8 cellular contexts compared by ENCODE assay signal in genomic region chr9:114681594-114682332, GRCh38. TPM values are rescaled to one million over a fixed set of nuclear protein-coding genes. Genes with fewer than 3 reads are reported as not detected.
DNase-seq lines count a peak whose midpoint lies in the region; ATAC-seq, FAIRE-seq and TF ChIP-seq lines count a peak whose summit lies in the region.

A gene with protein sequence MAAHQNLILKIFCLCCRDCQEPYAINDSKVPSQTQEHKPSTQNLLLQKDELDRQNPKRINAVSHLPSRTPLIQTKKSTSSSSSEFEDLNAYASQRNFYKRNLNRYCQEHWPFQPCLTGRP (minus strand): TSS chr9:114682192. CDS start chr9:114671723, 10,469 bp downstream.

- no peak within 1 kb of the TSS for H3K27ac ChIP-seq in CD4-positive, alpha-beta T cell (ENCODE audit: low read depth, low read length)
- no peak within 1 kb of the TSS for H3K27ac ChIP-seq in endothelial cell of umbilical vein (ENCODE audit: insufficient read depth, low read depth, low read length)

- H3K9me3 Mint-ChIP-seq in CD4-positive, alpha-beta T cell: no peaks in the 10 kb centered on the region
- peaks cover 10% of the 10 kb centered on the region for H3K9me3 Mint-ChIP-seq in activated CD8-positive, alpha-beta T cell treated with anti-CD3 and anti-CD28 coated beads, Interleukin-2, amount 10 ng/mL, durations not matched to agents 7 days and 5 days (ENCODE audit: insufficient read depth)
- H3K9me3 Mint-ChIP-seq in naive thymus-derived CD8-positive, alpha-beta T cell: no peaks in the 10 kb centered on the region

- no peaks in the 10 kb centered on the region for H4K20me1 ChIP-seq in endothelial cell of umbilical vein (replicated peaks; ENCODE audit: control insufficient read depth, extremely low read depth, insufficient read depth, low read length)

- H3K4me1 ChIP-seq in endothelial cell of umbilical vein (ENCODE audit: control insufficient read depth, extremely low read depth, insufficient read depth, low read length): peaks cover 23% of the 10 kb centered on the region

- POLR2A ChIA-PET in CD4-positive, alpha-beta T cell (lab: Charles Lee): no interaction called here
- POLR2A ChIA-PET in activated CD8-positive, alpha-beta T cell treated with anti-CD3 and anti-CD28 coated beads, Interleukin-2, amount 10 ng/mL, durations not matched to agents 7 days and 5 days (lab: Charles Lee): interaction anchor here (1.3 to 1.4 kb wide), 3 partner anchors 9 to 225 kb away, joined by 3 to 5 read pairs (median 4); no protein-coding TSS in a partner anchor
- POLR2A ChIA-PET in endothelial cell of umbilical vein (lab: Charles Lee): no interaction called here
- POLR2A ChIA-PET in naive thymus-derived CD8-positive, alpha-beta T cell (lab: Charles Lee): no interaction called here

- H3K27me3 Mint-ChIP-seq in CD4-positive, alpha-beta T cell: peaks cover 15% of the 10 kb centered on the region
- no peaks in the 10 kb centered on the region for H3K27me3 Mint-ChIP-seq in activated CD8-positive, alpha-beta T cell treated with anti-CD3 and anti-CD28 coated beads, Interleukin-2, amount 10 ng/mL, durations not matched to agents 7 days and 5 days (ENCODE audit: low read depth)
- H3K27me3 Mint-ChIP-seq in naive thymus-derived CD8-positive, alpha-beta T cell: peaks cover 2 to 16% (median 3%) of the 10 kb centered on the region in 5 donors

- no peaks in the 10 kb centered on the region for H3K9me1 ChIP-seq in endothelial cell of umbilical vein (replicated peaks; ENCODE audit: control insufficient read depth, extremely low read depth, insufficient read depth, low read length)

- H3K4me2 ChIP-seq in endothelial cell of umbilical vein (ENCODE audit: insufficient read depth, low read length): no peak within 1 kb of the TSS

- H3K4me3 Mint-ChIP-seq in CD4-positive, alpha-beta T cell: no peak within 1 kb of the TSS
- H3K4me3 Mint-ChIP-seq in activated CD8-positive, alpha-beta T cell treated with anti-CD3 and anti-CD28 coated beads, Interleukin-2, amount 10 ng/mL, durations not matched to agents 7 days and 5 days: peak within 1 kb of the TSS; percentile 7
- H3K4me3 Mint-ChIP-seq in naive thymus-derived CD8-positive, alpha-beta T cell: peak within 1 kb of the TSS in 1 of 10 donors; percentile 61

- intact Hi-C loops in CD4-positive, alpha-beta T cell (cut with DNase I, micrococcal nuclease): loop anchor here (1.0 to 10.0 kb wide), 9 partner anchors 41 to 1981 kb away; no protein-coding TSS in a partner anchor
- intact Hi-C loops in endothelial cell of umbilical vein (cut with micrococcal nuclease): loop anchor here (1.0 kb wide), 6 partner anchors 19 to 333 kb away; no protein-coding TSS in a partner anchor

- peak; percentile 38 for FAIRE-seq in endothelial cell of umbilical vein (lab: Jason Lieb, UNC)

- TF ChIP-seq CTCF in CD4-positive, alpha-beta T cell (IDR thresholded peaks at IDR 0.05): peak; percentile 74
- peak; percentile 67 to 78 for TF ChIP-seq CTCF in endothelial cell of umbilical vein (IDR thresholded peaks at IDR 0.05; ENCODE audit: extremely low read depth in 1 of 2, insufficient read depth in 1 of 2, low read depth in 1 of 2, low read length in 2 of 2)

- no peaks in the 10 kb centered on the region for H3K79me2 ChIP-seq in endothelial cell of umbilical vein (ENCODE audit: control insufficient read depth, insufficient read depth, low read length)

- ATAC-seq in CD4-positive, alpha-beta T cell (ENCODE audit: poor library complexity): peak; percentile 83
- peak; percentile 78 for ATAC-seq in GM19397 (IDR thresholded peaks at IDR 0.05; ENCODE audit: unreplicated experiment)
- peak; percentile 78 for ATAC-seq in HG03521 (IDR thresholded peaks at IDR 0.05; ENCODE audit: unreplicated experiment)
- peak; percentile 94 for ATAC-seq in activated CD8-positive, alpha-beta T cell treated with anti-CD3 and anti-CD28 coated beads, Interleukin-2, amount 10 ng/mL, durations not matched to agents 7 days and 5 days
- ATAC-seq in naive thymus-derived CD8-positive, alpha-beta T cell: peak; percentile 92 to 93
- peak; percentile 90 for ATAC-seq in stimulated activated naive CD8-positive, alpha-beta T cell treated with anti-CD3 and anti-CD28 coated beads, Interleukin-15, Interleukin-2, amounts not matched to agents 100 U/mL and 50 U/mL, for 24 hours

- peaks cover 14% of the 10 kb centered on the region for H3K27me3 ChIP-seq in CD4-positive, alpha-beta T cell (ENCODE audit: control insufficient read depth, insufficient read depth, low read length)
- H3K27me3 ChIP-seq in endothelial cell of umbilical vein (ENCODE audit: control insufficient read depth in 2 of 2, insufficient read depth in 2 of 2, low read length in 2 of 2): no peaks in the 10 kb centered on the region

- CTCF ChIA-PET in CD4-positive, alpha-beta T cell (lab: Charles Lee): interaction anchor here (0.7 to 2.6 kb wide), 18 partner anchors 9 to 333 kb away, joined by 3 to 18 read pairs (median 4); no protein-coding TSS in a partner anchor
- CTCF ChIA-PET in activated CD8-positive, alpha-beta T cell treated with anti-CD3 and anti-CD28 coated beads, Interleukin-2, amount 10 ng/mL, durations not matched to agents 7 days and 5 days (lab: Charles Lee): interaction anchor here (0.7 to 9.9 kb wide), 61 partner anchors 11 to 845 kb away, joined by 3 to 243 read pairs (median 5); partner anchors contain the start of gene TNFSF8
- CTCF ChIA-PET in endothelial cell of umbilical vein (lab: Charles Lee): interaction anchor here (0.7 to 15.3 kb wide), 33 partner anchors 9 to 339 kb away, joined by 3 to 270 read pairs (median 6); partner anchors contain the start of genes TEX53 and TNFSF15

- no peaks in the 10 kb centered on the region for H3K36me3 ChIP-seq in endothelial cell of umbilical vein (ENCODE audit: control insufficient read depth in 2 of 2, extremely low read depth in 1 of 2, insufficient read depth in 2 of 2, low read length in 2 of 2)

- no peak within 1 kb of the TSS for H3K27ac Mint-ChIP-seq in CD4-positive, alpha-beta T cell
- peak within 1 kb of the TSS; percentile 85 for H3K27ac Mint-ChIP-seq in activated CD8-positive, alpha-beta T cell treated with anti-CD3 and anti-CD28 coated beads, Interleukin-2, amount 10 ng/mL, durations not matched to agents 7 days and 5 days
- H3K27ac Mint-ChIP-seq in naive thymus-derived CD8-positive, alpha-beta T cell: peak within 1 kb of the TSS in 2 of 10 donors; percentile 0 to 1

- dilution Hi-C loops in endothelial cell of umbilical vein (cut with MboI; ENCODE audit: extremely low pct_ligation_motif_present, low sequenced_read_pairs): no loop called here

- no peak within 1 kb of the TSS for H3K4me3 ChIP-seq in endothelial cell of umbilical vein (replicated peaks in 1 of 3; ENCODE audit: insufficient read depth in 1 of 3, low read depth in 1 of 3, low read length in 3 of 3)

- no peak for TF ChIP-seq POLR2A in endothelial cell of umbilical vein (IDR thresholded peaks at IDR 0.05; ENCODE audit: low read depth, low read length)

- H3K9ac ChIP-seq in endothelial cell of umbilical vein (replicated peaks; ENCODE audit: extremely low read depth, insufficient read depth, low read length): no peak within 1 kb of the TSS

- peaks cover 11% of the 10 kb centered on the region for H3K4me1 Mint-ChIP-seq in CD4-positive, alpha-beta T cell (ENCODE audit: low read depth)
- peaks cover 71% of the 10 kb centered on the region for H3K4me1 Mint-ChIP-seq in activated CD8-positive, alpha-beta T cell treated with anti-CD3 and anti-CD28 coated beads, Interleukin-2, amount 10 ng/mL, durations not matched to agents 7 days and 5 days (ENCODE audit: low read depth)
- peaks cover 4 to 13% (median 6%) of the 10 kb centered on the region in 4 donors for H3K4me1 Mint-ChIP-seq in naive thymus-derived CD8-positive, alpha-beta T cell

- H3K36me3 Mint-ChIP-seq in CD4-positive, alpha-beta T cell (ENCODE audit: low read depth): no peaks in the 10 kb centered on the region
- H3K36me3 Mint-ChIP-seq in activated CD8-positive, alpha-beta T cell treated with anti-CD3 and anti-CD28 coated beads, Interleukin-2, amount 10 ng/mL, durations not matched to agents 7 days and 5 days (ENCODE audit: low read depth): peaks cover 24% of the 10 kb centered on the region
- no peaks in the 10 kb centered on the region for H3K36me3 Mint-ChIP-seq in naive thymus-derived CD8-positive, alpha-beta T cell

- H3K9me3 ChIP-seq in CD4-positive, alpha-beta T cell (ENCODE audit: control insufficient read depth, low read length): no peaks in the 10 kb centered on the region
- no peaks in the 10 kb centered on the region for H3K9me3 ChIP-seq in endothelial cell of umbilical vein (replicated peaks; ENCODE audit: control insufficient read depth, insufficient read depth, low read length)

- H2AFZ ChIP-seq in endothelial cell of umbilical vein (ENCODE audit: low read depth, low read length): no peak within 1 kb of the TSS

- peak; percentile 55 to 77 (median 62) for DNase-seq in CD4-positive, alpha-beta T cell
- peak; percentile 77 for DNase-seq in NK-92 treated with Interleukin-12 subunit alpha and Interleukin-12 subunit beta, amount 100 ng/mL, for 24 hours (lab: John Stamatoyannopoulos, UW)
- peak; percentile 94 for DNase-seq in activated CD8-positive, alpha-beta T cell treated with anti-CD3 and anti-CD28 coated beads, Interleukin-2, amount 10 ng/mL, durations not matched to agents 7 days and 5 days
- DNase-seq in endothelial cell of umbilical vein (ENCODE audit: low read depth, low spot score): peak; percentile 52
- DNase-seq in naive thymus-derived CD8-positive, alpha-beta T cell: peak; percentile 32 to 79 (median 64)
- peak; percentile 85 for DNase-seq in stimulated activated naive CD8-positive, alpha-beta T cell treated with anti-CD3 and anti-CD28 coated beads, Interleukin-15, Interleukin-2, amounts not matched to agents 100 U/mL and 50 U/mL, for 24 hours

- BruUV-seq in endothelial cell of umbilical vein (replicated peaks; lab: Mats Ljungman, UMichigan): no TSS peak

TF ChIP-seq in endothelial cell of umbilical vein, 7 proteins besides CTCF, POLR2A, EP300 and RAD21 (continues in another document):
- no peak for TF ChIP-seq FOS (IDR thresholded peaks at IDR 0.05; ENCODE audit: borderline replicate concordance, insufficient read depth, low read length)
- TF ChIP-seq EZH2 (IDR thresholded peaks at IDR 0.05; ENCODE audit: borderline replicate concordance, low read depth, low read length, severe bottlenecking): no peak

RNA-seq across cellular contexts. Expression of the gene that starts here (rescaled TPM):
- not detected for total RNA-seq in CD4-positive, alpha-beta T cell
- 1 to 10 TPM in 1 of 2 experiments, under 1 TPM in 1; 0.61 to 1.7 TPM for total RNA-seq in activated CD8-positive, alpha-beta T cell treated with anti-CD3 and anti-CD28 coated beads, Interleukin-2, amount 10 ng/mL, durations not matched to agents 7 days and 5 days
- not detected in 2 replicates for total RNA-seq in endothelial cell of umbilical vein
- polyA plus RNA-seq in endothelial cell of umbilical vein: not detected in 2 replicates
- not detected in 2 replicates for polyA plus RNA-seq in endothelial cell of umbilical vein (2011; cell fraction: cytosol; rRNA removed)
- not detected in 2 replicates for polyA plus RNA-seq in endothelial cell of umbilical vein (2011; cell fraction: nucleus; rRNA removed)
- polyA plus RNA-seq in endothelial cell of umbilical vein (2012): not detected in 2 replicates
- not detected in 2 replicates for polyA minus RNA-seq in endothelial cell of umbilical vein
- polyA minus RNA-seq in endothelial cell of umbilical vein (2011; cell fraction: cytosol; rRNA and poly(A)+ RNA removed): not detected
- not detected in 2 replicates for polyA minus RNA-seq in endothelial cell of umbilical vein (2011; cell fraction: nucleus; rRNA and poly(A)+ RNA removed)
- total RNA-seq in naive thymus-derived CD8-positive, alpha-beta T cell: not detected
- not detected for polyA plus RNA-seq in naive thymus-derived CD8-positive, alpha-beta T cell

Comparison
In these comparisons a context has a peak if more than half of its experiments do, and no peak if none do; other contexts are left out.
1. Peak in DNase-seq and ATAC-seq in CD4-positive, alpha-beta T cell; RNA of the gene not detected or under 1 TPM.
2. Peak in DNase-seq in endothelial cell of umbilical vein; RNA of the gene not detected or under 1 TPM.
3. Peak in DNase-seq and ATAC-seq in naive thymus-derived CD8-positive, alpha-beta T cell; RNA of the gene not detected or under 1 TPM.